In genomic region chr12:89839427-89839826, GRCh38 we compare ENCODE assay signal across 33 cellular contexts.
"Had no signal": no experiment of that assay in that cellular context is flagged by ENCODE, and none has a peak within 500 bp of the region (broad histone marks: within the 10 kb centered on the region; RNA-seq: fewer than 3 reads in every experiment).

No MANE protein-coding gene starts in this region.

- H3K4me1 Mint-ChIP-seq: activated T-helper 17 cell treated with anti-CD3 and anti-CD28 coated beads, Interleukin-2, amount 50 U/mL, for 72 hours had no signal

- ATAC-seq: activated CD4-positive, CD25-positive, alpha-beta regulatory T cell treated with anti-CD3 and anti-CD28 coated beads, Interleukin-2, amount 50 U/mL, for 24 hours; activated CD8-positive, alpha-beta T cell treated with anti-CD3 and anti-CD28 coated beads for 36 hours; activated T-cell treated with anti-CD3 and anti-CD28 coated beads, Interleukin-2, amount 50 U/mL, for 4 hours; activated T-helper 17 cell treated with anti-CD3 and anti-CD28 coated beads, Interleukin-2, amount 50 U/mL, for 72 hours; esophagus mucosa had no signal

- H3K9me3 Mint-ChIP-seq: activated B cell treated with CpG ODN at 0.5 μM for 24 hours; activated CD8-positive, alpha-beta T cell treated with anti-CD3 and anti-CD28 coated beads for 36 hours; activated T-cell treated with anti-CD3 and anti-CD28 coated beads, Interleukin-2, amount 50 U/mL, for 4 hours; activated T-helper 17 cell treated with anti-CD3 and anti-CD28 coated beads, Interleukin-2, amount 50 U/mL, for 72 hours; central memory CD8-positive, alpha-beta T cell; endodermal cell; T-helper 1 cell treated with Interleukin-12 subunit alpha and Interleukin-12 subunit beta and Interleukin-4 antibody, amounts not matched to agents 30 μg/mL and 1 μg/mL, for 36 hours; T-helper 2 cell treated with Interferon-gamma antibody and Interleukin-4, amounts not matched to agents 5 μg/mL and 100 μg/mL, for 36 hours had no signal

- H3K4me3 Mint-ChIP-seq: activated B cell treated with CpG ODN at 0.5 μM for 24 hours; activated CD8-positive, alpha-beta T cell treated with anti-CD3 and anti-CD28 coated beads for 36 hours; activated naive CD8-positive, alpha-beta T cell; activated T-cell treated with anti-CD3 and anti-CD28 coated beads, Interleukin-2, amount 50 U/mL, for 4 hours; activated T-helper 17 cell treated with anti-CD3 and anti-CD28 coated beads, Interleukin-2, amount 50 U/mL, for 72 hours; central memory CD8-positive, alpha-beta T cell; dendritic cell treated with granulocyte-macrophage colony-stimulating factor and Interleukin-4, amounts not matched to agents 40 ng/mL and 50 ng/mL, for 4 days; endodermal cell; T-helper 1 cell treated with Interleukin-12 subunit alpha and Interleukin-12 subunit beta and Interleukin-4 antibody, amounts not matched to agents 30 μg/mL and 1 μg/mL, for 36 hours; T-helper 2 cell treated with Interferon-gamma antibody and Interleukin-4, amounts not matched to agents 5 μg/mL and 100 μg/mL, for 36 hours had no signal

- H3K36me3 Mint-ChIP-seq: activated naive CD8-positive, alpha-beta T cell had no signal

- H3K4me3 ChIP-seq: coronary artery, dorsolateral prefrontal cortex had no signal

- H3K27ac Mint-ChIP-seq: activated B cell treated with CpG ODN at 0.5 μM for 24 hours; activated CD8-positive, alpha-beta T cell treated with anti-CD3 and anti-CD28 coated beads for 36 hours; activated naive CD8-positive, alpha-beta T cell; activated T-helper 17 cell treated with anti-CD3 and anti-CD28 coated beads, Interleukin-2, amount 50 U/mL, for 72 hours; endodermal cell; T-helper 1 cell treated with Interleukin-12 subunit alpha and Interleukin-12 subunit beta and Interleukin-4 antibody, amounts not matched to agents 30 μg/mL and 1 μg/mL, for 36 hours; T-helper 2 cell treated with Interferon-gamma antibody and Interleukin-4, amounts not matched to agents 5 μg/mL and 100 μg/mL, for 36 hours had no signal

- H3K27ac ChIP-seq: brain microvascular endothelial cell, coronary artery, dorsolateral prefrontal cortex, WERI-Rb-1 had no signal

- DNase-seq: activated B cell treated with CpG ODN at 0.5 μM for 24 hours; activated CD4-positive, alpha-beta T cell treated with anti-CD3 and anti-CD28 coated beads for 48 hours; activated CD4-positive, alpha-beta T cell treated with anti-CD3 and anti-CD28 coated beads, Interleukin-2, amount 50 U/mL, for 1 hour; activated CD4-positive, alpha-beta T cell treated with anti-CD3 and anti-CD28 coated beads, Interleukin-2, amount 50 U/mL, for 48 hours; activated CD8-positive, alpha-beta memory T cell treated with anti-CD3 and anti-CD28 coated beads for 24 hours; activated CD8-positive, alpha-beta T cell treated with anti-CD3 and anti-CD28 coated beads for 36 hours; activated effector memory CD4-positive, alpha-beta T cell treated with Interleukin-2 at 50 U/mL for 16 hours; activated gamma-delta T cell treated with Interleukin-2 at 50 U/mL for 16 hours; activated naive CD4-positive, alpha-beta T cell treated with anti-CD3 and anti-CD28 coated beads, Interleukin-2, amount 50 U/mL, for 16 hours; activated naive CD4-positive, alpha-beta T cell treated with Interleukin-2 at 50 U/mL for 16 hours; activated T-cell treated with anti-CD3 and anti-CD28 coated beads, Interleukin-2, amount 50 U/mL, for 4 hours; amniotic stem cell; anterior cingulate cortex; brain microvascular endothelial cell; dorsolateral prefrontal cortex; effector memory CD4-positive, alpha-beta T cell; endodermal cell; foreskin fibroblast; head of caudate nucleus; T1000; WERI-Rb-1 had no signal

- H3K36me3 ChIP-seq: brain microvascular endothelial cell, WERI-Rb-1 had no signal

- H3K27me3 Mint-ChIP-seq: activated B cell treated with CpG ODN at 0.5 μM for 24 hours; activated CD8-positive, alpha-beta T cell treated with anti-CD3 and anti-CD28 coated beads for 36 hours; activated naive CD8-positive, alpha-beta T cell; activated T-helper 17 cell treated with anti-CD3 and anti-CD28 coated beads, Interleukin-2, amount 50 U/mL, for 72 hours; central memory CD8-positive, alpha-beta T cell; dendritic cell treated with granulocyte-macrophage colony-stimulating factor and Interleukin-4, amounts not matched to agents 40 ng/mL and 50 ng/mL, for 4 days had no signal

- FAIRE-seq: astrocyte, bronchial epithelial cell, frontal cortex had no signal
